ENCODE assay signal across 1 cellular context in genomic region chr6:147759088-147759487, GRCh38.
TF ChIP-seq lines count a peak whose summit lies in the region.

No MANE protein-coding gene starts in this region.

TF ChIP-seq in GM23338, 12 proteins besides CTCF, POLR2A, EP300 and RAD21 (continued from another document):
- TF ChIP-seq ZNF462 (CRISPR knock-in tag; IDR thresholded peaks at IDR 0.05): no peak
